ENCODE assay signal across 20 cellular contexts in genomic region chr6:166814386-166814785, GRCh38.
"Had no signal": no experiment of that assay in that cellular context is flagged by ENCODE, and none has a peak within 500 bp of the region (broad histone marks: within the 10 kb centered on the region; RNA-seq: fewer than 3 reads in every experiment).

No MANE protein-coding gene starts in this region.

- H3K9me3 ChIP-seq: heart left ventricle, right lobe of liver, testis had no signal

- H3K4me3 ChIP-seq: heart left ventricle, lung, right lobe of liver, testis had no signal

- H3K27me3 ChIP-seq: brain microvascular endothelial cell, heart left ventricle, right lobe of liver, testis had no signal

- H3K27ac ChIP-seq: brain microvascular endothelial cell, heart left ventricle, right lobe of liver, testis had no signal

- H3K4me1 ChIP-seq: heart left ventricle, right lobe of liver, testis had no signal

- H3K36me3 ChIP-seq: brain microvascular endothelial cell, heart left ventricle, right lobe of liver had no signal

- DNase-seq: activated CD4-positive, alpha-beta memory T cell treated with anti-CD3 and anti-CD28 coated beads, Interleukin-2, amount 10 ng/mL, durations not matched to agents 7 days and 5 days; activated CD4-positive, alpha-beta T cell treated with anti-CD3 and anti-CD28 coated beads for 1 hour; activated CD4-positive, alpha-beta T cell treated with anti-CD3 and anti-CD28 coated beads, Interleukin-2, amount 10 ng/mL, durations not matched to agents 7 days and 5 days; activated CD8-positive, alpha-beta memory T cell treated with anti-CD3 and anti-CD28 coated beads, Interleukin-2, amount 50 U/mL, for 48 hours; activated gamma-delta T cell; activated naive CD4-positive, alpha-beta T cell treated with anti-CD3 and anti-CD28 coated beads, Interleukin-2, amount 10 ng/mL, durations not matched to agents 7 days and 5 days; activated T-cell treated with anti-CD3 and anti-CD28 coated beads, Interleukin-2, amount 50 U/mL, for 24 hours; amniotic stem cell; brain microvascular endothelial cell; caudate nucleus; foreskin fibroblast; heart left ventricle; mesendoderm; natural killer cell; right lobe of liver; stimulated activated CD4-positive, alpha-beta T cell treated with anti-CD3 and anti-CD28 coated beads, Interleukin-2, amount 100 ng/mL, for 48 hours; stimulated activated naive CD8-positive, alpha-beta T cell treated with anti-CD3 and anti-CD28 coated beads, Interleukin-15, Interleukin-2, amounts not matched to agents 100 U/mL and 50 U/mL, for 24 hours; testis; trophoblast cell had no signal
